20 cellular contexts compared by ENCODE assay signal in the genomic region with DNA sequence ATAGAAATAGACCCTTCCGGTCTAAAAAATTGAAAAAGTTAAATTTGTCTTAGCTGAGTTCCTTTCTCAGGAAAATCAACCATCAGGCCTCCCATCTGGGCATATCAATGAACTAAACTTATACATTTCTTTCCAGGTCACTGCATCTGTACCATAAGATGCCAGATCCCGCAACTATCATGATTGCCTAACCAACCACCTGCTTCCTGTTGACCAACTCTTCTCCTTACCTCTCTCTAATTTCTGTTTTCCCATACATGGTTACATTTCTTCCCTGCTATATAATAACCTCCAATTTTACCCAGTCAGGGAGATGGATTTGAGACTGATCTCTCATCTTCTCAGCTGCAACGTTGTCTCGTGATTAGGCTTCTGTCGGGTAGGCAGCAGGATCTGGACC.
"Had no signal": no experiment of that assay in that cellular context is flagged by ENCODE, and none has a peak within 500 bp of the region (broad histone marks: within the 10 kb centered on the region; RNA-seq: fewer than 3 reads in every experiment).

No MANE protein-coding gene starts in this region.

- H3K27me3 Mint-ChIP-seq: IgD-negative memory B cell had no signal

- H3K9me3 Mint-ChIP-seq: IgD-negative memory B cell; T-helper 1 cell treated with Interleukin-12 subunit alpha and Interleukin-12 subunit beta and Interleukin-4 antibody, amounts not matched to agents 30 μg/mL and 1 μg/mL, for 36 hours had no signal

- H3K4me3 ChIP-seq: K562, SJSA1, SK-N-MC had no signal

- FAIRE-seq: HTR-8/SVneo, K562 had no signal

- H3K27ac ChIP-seq: HL-60, SJSA1, SK-N-MC had no signal

- DNase-seq: MV-4-11, NCI-H1092, NCI-H1105 treated with DMSO at 0.1 percent for 48 hours, NCI-H1417 treated with DMSO at 0.1 percent for 48 hours, NCI-H146, NCI-H1694 treated with DMSO at 0.1 percent for 48 hours, NCI-H1930, NCI-H2227 treated with DMSO at 0.1 percent for 48 hours, NCI-H524, NCI-H774, Right ventricle myocardium superior, RPMI8226, SIG-M5 had no signal

- H3K4me1 ChIP-seq: SJSA1 had no signal

- H3K4me3 Mint-ChIP-seq: IgD-negative memory B cell; T-helper 1 cell treated with Interleukin-12 subunit alpha and Interleukin-12 subunit beta and Interleukin-4 antibody, amounts not matched to agents 30 μg/mL and 1 μg/mL, for 36 hours had no signal

- H3K36me3 ChIP-seq: SJSA1 had no signal

- H3K36me3 Mint-ChIP-seq: IgD-negative memory B cell had no signal

- H3K4me1 Mint-ChIP-seq: IgD-negative memory B cell had no signal

- H3K27ac Mint-ChIP-seq: IgD-negative memory B cell; T-helper 1 cell treated with Interleukin-12 subunit alpha and Interleukin-12 subunit beta and Interleukin-4 antibody, amounts not matched to agents 30 μg/mL and 1 μg/mL, for 36 hours had no signal

- ATAC-seq: K562 had no signal

- H3K9me3 ChIP-seq: SJSA1 had no signal

- H3K27me3 ChIP-seq: SJSA1 had no signal
